Comparison of ENCODE assay signal across 7 cellular contexts in genomic region chr1:47023268-47024137, GRCh38. TPM values are rescaled to one million over a fixed set of nuclear protein-coding genes. Genes with fewer than 3 reads are reported as not detected.
DNase-seq lines count a peak whose midpoint lies in the region; TF ChIP-seq lines count a peak whose summit lies in the region.

TSS of gene CYP4X1 (plus strand) at chr1:47023669. CDS start at chr1:47023818, 149 bp downstream.

- no peaks in the 10 kb centered on the region for H3K36me3 ChIP-seq in tibial artery

- H3K4me3 ChIP-seq in lower leg skin (ENCODE audit: low read depth, poor library complexity, severe bottlenecking) (peak within 1 kb of the TSS; percentile 5), tibial artery (peak within 1 kb of the TSS; percentile 62 to 75)

- peak within 1 kb of the TSS; percentile 92 to 95 for H3K27ac ChIP-seq in tibial artery

- no peaks in the 10 kb centered on the region for H3K9me3 ChIP-seq in tibial artery

- intact Hi-C loops in lower leg skin (cut with DNase I; ENCODE audit: low total_unique reads): no loop called here
- intact Hi-C loops in tibial artery (cut with DNase I; ENCODE audit: low total_unique reads): no loop called here

- peaks cover 4 to 65% (median 36%) of the 10 kb centered on the region in 4 donors for H3K4me1 ChIP-seq in tibial artery

- WGBS in lower leg skin, 2 donors: 2% methylated on average over 39 to 48 of the region's 49 CpGs

- no peak for TF ChIP-seq CTCF in lower leg skin (IDR thresholded peaks at IDR 0.05)
- no peak for TF ChIP-seq CTCF in tibial artery (IDR thresholded peaks at IDR 0.05)

- DNase-seq in NCI-H2171 treated with DMSO at 0.1 percent for 48 hours (lab: John Stamatoyannopoulos, UW) (peak; percentile 71), dermis microvascular lymphatic vessel endothelial cell (ENCODE audit: low read depth in 2 of 2) (peak; percentile 73 to 80), lower leg skin (ENCODE audit: low spot score in 2 of 2) (no peak), tibial artery (peak in 1 of 2 donors; percentile 78), NCI-H1092 treated with DMSO at 0.1 percent for 48 hours (lab: John Stamatoyannopoulos, UW) (no peak), medulla oblongata (ENCODE audit: extremely low spot score) (no peak), NAMALWA (ENCODE audit: low spot score) (no peak)

- no peak for TF ChIP-seq POLR2A in lower leg skin (IDR thresholded peaks at IDR 0.05)

- no peaks in the 10 kb centered on the region for H3K27me3 ChIP-seq in tibial artery

RNA-seq across cellular contexts. Expression of gene CYP4X1, which starts in this region (rescaled TPM):
- 1.5 and 3.4 TPM in 2 replicates for total RNA-seq in dermis microvascular lymphatic vessel endothelial cell
- 10 to 100 TPM in 3 of 4 donors, 1 to 10 TPM in 1; 3.1 to 14.8 (median 12.1) TPM for total RNA-seq in lower leg skin

Comparison
In these comparisons a context has a peak if more than half of its experiments do, and no peak if none do; other contexts are left out.
1. DNase-seq: peak in NCI-H2171 treated with DMSO at 0.1 percent for 48 hours (single experiment) and dermis microvascular lymphatic vessel endothelial cell (2 of 2); none in lower leg skin (0 of 2), NCI-H1092 treated with DMSO at 0.1 percent for 48 hours (single experiment), medulla oblongata (single experiment) and NAMALWA (single experiment).